ENCODE assay signal across 16 cellular contexts in the genomic region with DNA sequence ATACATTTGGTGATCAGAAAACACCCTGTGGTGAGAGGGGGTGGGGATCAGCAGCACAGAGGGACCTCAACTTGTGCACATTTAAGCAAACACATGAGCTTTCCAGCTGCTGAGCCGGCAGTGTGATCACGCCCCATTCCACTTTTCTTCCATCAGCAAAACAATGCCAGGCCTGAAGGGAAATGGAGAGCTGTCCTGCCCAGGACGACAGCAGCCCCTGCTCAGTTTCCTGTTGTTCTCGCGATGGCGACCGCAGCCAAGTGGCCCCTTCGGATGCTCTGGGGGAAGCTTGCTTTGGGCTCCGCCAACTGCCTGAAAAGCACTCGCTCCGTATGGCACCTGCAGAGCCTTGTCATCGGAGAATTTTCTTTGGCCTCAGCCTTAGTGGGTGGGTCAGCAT.
DNase-seq lines count a peak whose midpoint lies in the region; ATAC-seq, FAIRE-seq and TF ChIP-seq lines count a peak whose summit lies in the region.
"Had no signal": no experiment of that assay in that cellular context is flagged by ENCODE, and none has a peak within 500 bp of the region (broad histone marks: within the 10 kb centered on the region; RNA-seq: fewer than 3 reads in every experiment).

No MANE protein-coding gene starts in this region.

- H2BK5ac ChIP-seq in H1 (ENCODE audit: low read depth, low read length) = no peak overlapping the region

- H2BK12ac ChIP-seq in H1 (ENCODE audit: low read depth, low read length) = no peak overlapping the region

- no peak overlapping the region for H3K27ac Mint-ChIP-seq in GM23338
- H3K27ac Mint-ChIP-seq: CD4-positive, CD25-positive, alpha-beta regulatory T cell had no signal

- no peak overlapping the region for H3K23ac ChIP-seq in H1 (ENCODE audit: insufficient read length)

- CTCF ChIA-PET in H1 (lab: Charles Lee; ENCODE audit: partially characterized antibody) = interaction anchor here (0.7 to 2.7 kb wide), 5 partner anchors 13 to 140 kb away, joined by 3 to 8 read pairs (median 3); no protein-coding TSS in a partner anchor

- DNase-seq in GM23338 (ENCODE audit: low spot score) (no peak), H1 (ENCODE audit: low read depth in 1 of 2, low spot score in 2 of 2) (no peak), iPS-NIHi7 (ENCODE audit: extremely low spot score) (peak; percentile 43), dorsolateral prefrontal cortex (no peak)
- DNase-seq: ACHN; CD4-positive, CD25-positive, alpha-beta regulatory T cell; DMS53; GOT3 had no signal

- no peaks in the 10 kb centered on the region for H3K36me3 Mint-ChIP-seq in GM23338 (ENCODE audit: low read depth)
- H3K36me3 Mint-ChIP-seq: CD4-positive, CD25-positive, alpha-beta regulatory T cell had no signal

- H3K18ac ChIP-seq in H1 (ENCODE audit: extremely low read depth, low read length) = no peak overlapping the region

- peaks cover 5% of the 10 kb centered on the region for H3K27me3 Mint-ChIP-seq in GM23338 (ENCODE audit: insufficient read depth, low read depth, poor library complexity)
- H3K27me3 Mint-ChIP-seq: CD4-positive, CD25-positive, alpha-beta regulatory T cell had no signal

- H2AFZ ChIP-seq in GM23338 (peak overlapping the region; percentile 72; the same call in 1 of the 2 replicates), H1 (ENCODE audit: low read length) (peak overlapping the region; percentile 93)

- WGBS in H1 (ENCODE audit: extremely low coverage in 1 of 2, insufficient coverage in 1 of 2, insufficient read length in 1 of 2, insufficient replicate concordance in 2 of 2, low coverage in 1 of 2, low lambda C conversion rate in 2 of 2, missing lambda C conversion rate in 1 of 2), 2 experiments = 90% methylated on average over 12 of the region's 12 CpGs; no CpG with 5 or more reads in 1 of the 2 experiments

- H4K8ac ChIP-seq in H1 (ENCODE audit: extremely low read depth, insufficient read depth, low read length) = no peak overlapping the region

- H3K36me3 ChIP-seq in GM23338 (ENCODE audit: insufficient read depth) (no peaks in the 10 kb centered on the region), H1 (ENCODE audit: control insufficient read depth in 2 of 4, insufficient read depth in 4 of 4, low read length in 3 of 4) (no peaks in the 10 kb centered on the region)
- H3K36me3 ChIP-seq: BLaER1 treated with 17β-estradiol and CSF1 and Interleukin-3, amounts not matched to agents 10 nM and 100 nM; HAP-1 had no signal

- H3K9me2 ChIP-seq in GM23338 (ENCODE audit: insufficient read depth) = peaks cover 4% of the 10 kb centered on the region; the same call in 1 of the 2 replicates

- H3K27me3 ChIP-seq in GM23338 (ENCODE audit: insufficient read depth) (no peaks in the 10 kb centered on the region), H1 (replicated peaks in 1 of 4; ENCODE audit: control insufficient read depth in 3 of 4, extremely low read depth in 1 of 4, insufficient read depth in 3 of 4, low read length in 3 of 4) (no peaks in the 10 kb centered on the region), dorsolateral prefrontal cortex (peaks cover 0 to 28% (median 0%) of the 10 kb centered on the region in 45 donors)
- H3K27me3 ChIP-seq: BLaER1 treated with 17β-estradiol and CSF1 and Interleukin-3, amounts not matched to agents 10 nM and 100 nM had no signal

- peaks cover 7% of the 10 kb centered on the region; the same call in 1 of the 2 replicates for H3K23me2 ChIP-seq in H1 (ENCODE audit: low read depth, low read length)

- ATAC-seq in GM23338 (no peak), HG03095 (IDR thresholded peaks at IDR 0.05; ENCODE audit: unreplicated experiment) (no peak), HG02885 (IDR thresholded peaks at IDR 0.05; ENCODE audit: poor library complexity, unreplicated experiment) (no peak)
- no peak for ATAC-seq in activated CD4-positive, CD25-positive, alpha-beta regulatory T cell treated with anti-CD3 and anti-CD28 coated beads, Interleukin-2, amount 50 U/mL, for 24 hours
- ATAC-seq: K562 had no signal

- no peak overlapping the region for H2BK120ac ChIP-seq in H1 (replicated peaks; ENCODE audit: low read depth, low read length)

- intact Hi-C loops in dorsolateral prefrontal cortex (cut with DNase I) = no loop called here

- POLR2A ChIA-PET in H1 (lab: Charles Lee; ENCODE audit: partially characterized antibody) = no interaction called here

- H4K20me1 ChIP-seq in GM23338 (replicated peaks; ENCODE audit: insufficient read depth) (no peaks in the 10 kb centered on the region), H1 (replicated peaks in 1 of 2; ENCODE audit: control insufficient read depth in 1 of 2, insufficient read depth in 2 of 2, low read length in 2 of 2) (peaks cover 0 to 5% of the 10 kb centered on the region in 2 experiments)
- H4K20me1 ChIP-seq: BLaER1 treated with 17β-estradiol and CSF1 and Interleukin-3, amounts not matched to agents 10 nM and 100 nM had no signal

- TF ChIP-seq EP300 in H1 (IDR thresholded peaks at IDR 0.05; ENCODE audit: borderline replicate concordance in 1 of 2, low read depth in 2 of 2, low read length in 2 of 2) = no peak

- H2AK5ac ChIP-seq in H1 (ENCODE audit: low read depth, low read length) = no peak overlapping the region

- no peak for FAIRE-seq in H1 (lab: Jason Lieb, UNC)
- FAIRE-seq: GM12891, K562 had no signal

- no peaks in the 10 kb centered on the region for H3K4me1 ChIP-seq in GM23338 (ENCODE audit: insufficient read depth)
- H3K4me1 ChIP-seq in H1 (replicated peaks in 1 of 4; ENCODE audit: control insufficient read depth in 3 of 4, insufficient read depth in 4 of 4, low read length in 3 of 4) = peaks cover 0 to 3% (median 0%) of the 10 kb centered on the region in 4 experiments; a peak in 1 of 7 replicates
- H3K4me1 ChIP-seq: BLaER1 treated with 17β-estradiol and CSF1 and Interleukin-3, amounts not matched to agents 10 nM and 100 nM; HAP-1 had no signal

- no peak overlapping the region for H3K4me2 ChIP-seq in GM23338
- H3K4me2 ChIP-seq in H1 (ENCODE audit: insufficient read depth in 1 of 2, low read depth in 2 of 2, low read length in 2 of 2) = no peak overlapping the region; a peak in 1 of 4 replicates
- H3K4me2 ChIP-seq: BLaER1 treated with 17β-estradiol and CSF1 and Interleukin-3, amounts not matched to agents 10 nM and 100 nM had no signal

- H3K27ac ChIP-seq in GM23338 (ENCODE audit: low read depth) (no peak overlapping the region), H1 (ENCODE audit: low read depth, low read length) (no peak overlapping the region), dorsolateral prefrontal cortex (no peak overlapping the region)
- H3K27ac ChIP-seq: BLaER1 treated with 17β-estradiol and CSF1 and Interleukin-3, amounts not matched to agents 10 nM and 100 nM; HL-60 had no signal

- no peak for TF ChIP-seq RAD21 in H1 (IDR thresholded peaks at IDR 0.05 in 1 of 2, conservative IDR thresholded peaks at IDR 0.05 in 1 of 2; ENCODE audit: low read depth in 2 of 2, low read length in 2 of 2)

- TF ChIP-seq CTCF in GM23338 (conservative IDR thresholded peaks at IDR 0.05; ENCODE audit: low read depth in 2 of 2) = no peak
- TF ChIP-seq CTCF in H1 (IDR thresholded peaks at IDR 0.05; ENCODE audit: control extremely low read depth in 1 of 3, insufficient read depth in 1 of 3, low read depth in 1 of 3, low read length in 3 of 3) = no peak
- no peak for TF ChIP-seq CTCF in dorsolateral prefrontal cortex (IDR thresholded peaks at IDR 0.05 in 54 of 56, conservative IDR thresholded peaks at IDR 0.05 in 2 of 56; ENCODE audit: low read depth in 1 of 56, partially characterized antibody in 56 of 56)

- no peak overlapping the region for H3K14ac ChIP-seq in H1 (ENCODE audit: insufficient read length)

- H2BK20ac ChIP-seq in H1 (ENCODE audit: low read length) = no peak overlapping the region

- TF ChIP-seq POLR2A in H1 (IDR thresholded peaks at IDR 0.05; ENCODE audit: control extremely low read depth in 1 of 2, low read depth in 2 of 2, low read length in 2 of 2) = no peak

- no peaks in the 10 kb centered on the region for H3K4me1 Mint-ChIP-seq in GM23338
- H3K4me1 Mint-ChIP-seq: CD4-positive, CD25-positive, alpha-beta regulatory T cell had no signal

- H3K56ac ChIP-seq in H1 (replicated peaks; ENCODE audit: insufficient read length, low read depth, low read length) = no peak overlapping the region

- H3K79me2 ChIP-seq in GM23338 (replicated peaks; ENCODE audit: insufficient read depth) (no peaks in the 10 kb centered on the region), H1 (ENCODE audit: control insufficient read depth in 1 of 2, insufficient read depth in 2 of 2, low read length in 2 of 2) (no peaks in the 10 kb centered on the region)

- no peaks in the 10 kb centered on the region for H3F3A ChIP-seq in GM23338 (replicated peaks; ENCODE audit: low read depth)

- H3K79me1 ChIP-seq in H1 (ENCODE audit: low read depth, low read length) = no peaks in the 10 kb centered on the region

- no peaks in the 10 kb centered on the region for H3K9me3 ChIP-seq in H1 (ENCODE audit: insufficient read depth in 2 of 2, low read depth in 1 of 2, low read length in 1 of 2)
- H3K9me3 ChIP-seq: BLaER1 treated with 17β-estradiol and CSF1 and Interleukin-3, amounts not matched to agents 10 nM and 100 nM; HAP-1 had no signal

- no peak overlapping the region for H4K5ac ChIP-seq in H1 (ENCODE audit: insufficient read length, low read depth, low read length)

- no peak overlapping the region for H4K91ac ChIP-seq in H1 (replicated peaks; ENCODE audit: insufficient read length, low read length)

- H2BK15ac ChIP-seq in H1 (ENCODE audit: low read length) = no peak overlapping the region

- H3K4me3 Mint-ChIP-seq in GM23338 = no peak overlapping the region
- H3K4me3 Mint-ChIP-seq: CD4-positive, CD25-positive, alpha-beta regulatory T cell had no signal

- H3K9ac ChIP-seq in H1 (replicated peaks in 1 of 4; ENCODE audit: extremely low read depth in 1 of 4, low read depth in 3 of 4, low read length in 3 of 4) = no peak overlapping the region
- H3K9ac ChIP-seq: BLaER1 treated with 17β-estradiol and CSF1 and Interleukin-3, amounts not matched to agents 10 nM and 100 nM had no signal

- H3K4me3 ChIP-seq in GM23338 (no peak overlapping the region), H1 (ENCODE audit: extremely low read depth in 1 of 4, insufficient read depth in 2 of 4, low read depth in 3 of 4, low read length in 4 of 4) (no peak overlapping the region), dorsolateral prefrontal cortex (no peak overlapping the region)
- H3K4me3 ChIP-seq: BLaER1 treated with 17β-estradiol and CSF1 and Interleukin-3, amounts not matched to agents 10 nM and 100 nM; HAP-1; K562 had no signal

- H3K4ac ChIP-seq in H1 (replicated peaks; ENCODE audit: insufficient read length, low read depth, low read length) = no peak overlapping the region

- H3K9me3 Mint-ChIP-seq in GM23338 = no peaks in the 10 kb centered on the region

TF ChIP-seq in GM23338, 12 proteins besides CTCF, POLR2A, EP300 and RAD21 (continues in another document):
- no peak for TF ChIP-seq EZH2phosphoT487 (IDR thresholded peaks at IDR 0.05; ENCODE audit: unreplicated experiment)

TF ChIP-seq in H1, 55 proteins besides CTCF, POLR2A, EP300 and RAD21 (continues in another document):
- TF ChIP-seq NANOG (IDR thresholded peaks at IDR 0.05; ENCODE audit: insufficient read depth, low read depth, low read length, poor library complexity, severe bottlenecking) = no peak
- no peak for TF ChIP-seq KDM4A (IDR thresholded peaks at IDR 0.05; ENCODE audit: low read depth, low read length, severe bottlenecking)
- TF ChIP-seq BACH1 (IDR thresholded peaks at IDR 0.05; ENCODE audit: low read length) = no peak
